ENCODE assay signal across 11 cellular contexts in genomic region chr2:113895301-113895700, GRCh38. TPM values are rescaled to one million over a fixed set of nuclear protein-coding genes. Genes with fewer than 3 reads are reported as not detected.
A peak's percentile ranks its signal among the peaks of the same experiment; 100 is the strongest.
DNase-seq lines count a peak whose midpoint lies in the region; ATAC-seq, FAIRE-seq and TF ChIP-seq lines count a peak whose summit lies in the region.
"Had no signal": no experiment of that assay in that cellular context is flagged by ENCODE, and none has a peak within 500 bp of the region (broad histone marks: within the 10 kb centered on the region; RNA-seq: fewer than 3 reads in every experiment).

No MANE protein-coding gene starts in this region.

- H3K9me3 ChIP-seq in CD8-positive, alpha-beta T cell (ENCODE audit: low read length), result no peaks in the 10 kb centered on the region
- H3K9me3 ChIP-seq: mucosa of descending colon had no signal

- intact Hi-C loops in CD8-positive, alpha-beta T cell (cut with DNase I, micrococcal nuclease), result loop anchor here (2.0 to 10.0 kb wide), 3 partner anchors 14 to 1840 kb away; partner anchors contain the start of genes SLC20A1 (in 1 of the 2) and TMEM87B (in 1 of the 2)

- H3K36me3 ChIP-seq in CD8-positive, alpha-beta T cell (ENCODE audit: insufficient read depth, low read length), result no peaks in the 10 kb centered on the region

- H3K9me3 Mint-ChIP-seq in CD8-positive, alpha-beta T cell, result no peaks in the 10 kb centered on the region
- H3K9me3 Mint-ChIP-seq in activated CD8-positive, alpha-beta T cell treated with anti-CD3 and anti-CD28 coated beads, Interleukin-2, amount 10 ng/mL, durations not matched to agents 7 days and 5 days (ENCODE audit: insufficient read depth), result no peaks in the 10 kb centered on the region
- H3K9me3 Mint-ChIP-seq in memory B cell, result no peaks in the 10 kb centered on the region

- peaks cover 83% of the 10 kb centered on the region for H3K4me1 ChIP-seq in CD8-positive, alpha-beta T cell (ENCODE audit: insufficient read depth, low read length)

- no peak for TF ChIP-seq CTCF in CD8-positive, alpha-beta T cell (IDR thresholded peaks at IDR 0.05)

- H3K36me3 Mint-ChIP-seq in CD8-positive, alpha-beta T cell, result peaks cover 48% of the 10 kb centered on the region
- H3K36me3 Mint-ChIP-seq in activated CD8-positive, alpha-beta T cell treated with anti-CD3 and anti-CD28 coated beads, Interleukin-2, amount 10 ng/mL, durations not matched to agents 7 days and 5 days (ENCODE audit: low read depth), result peaks cover 79% of the 10 kb centered on the region
- peaks cover 18% of the 10 kb centered on the region for H3K36me3 Mint-ChIP-seq in memory B cell

- H3K4me3 ChIP-seq in CD8-positive, alpha-beta T cell (ENCODE audit: low read depth, low read length), result no peak overlapping the region
- H3K4me3 ChIP-seq: mucosa of descending colon had no signal

- no peak overlapping the region for H3K27ac ChIP-seq in CD8-positive, alpha-beta T cell (ENCODE audit: low read depth, low read length)

- CTCF ChIA-PET in CD8-positive, alpha-beta T cell (lab: Charles Lee), result interaction anchor here (0.6 kb wide), 1 partner anchor 134 kb away, joined by 3 read pairs; no protein-coding TSS in a partner anchor
- CTCF ChIA-PET in activated CD8-positive, alpha-beta T cell treated with anti-CD3 and anti-CD28 coated beads, Interleukin-2, amount 10 ng/mL, durations not matched to agents 7 days and 5 days (lab: Charles Lee), result interaction anchor here (1.4 to 3.7 kb wide), 3 partner anchors 9 to 14 kb away, joined by 4 to 11 read pairs (median 4); no protein-coding TSS in a partner anchor

- TF ChIP-seq POLR2A in H54 (IDR thresholded peaks at IDR 0.05; ENCODE audit: low read depth, low read length), result no peak

- no peaks in the 10 kb centered on the region for H3K27me3 Mint-ChIP-seq in CD8-positive, alpha-beta T cell (ENCODE audit: low read depth)
- no peaks in the 10 kb centered on the region for H3K27me3 Mint-ChIP-seq in activated CD8-positive, alpha-beta T cell treated with anti-CD3 and anti-CD28 coated beads, Interleukin-2, amount 10 ng/mL, durations not matched to agents 7 days and 5 days (ENCODE audit: low read depth)
- H3K27me3 Mint-ChIP-seq in memory B cell, result no peaks in the 10 kb centered on the region

- peak; percentile 60 for FAIRE-seq in H54 (lab: Jason Lieb, UNC)

- peak overlapping the region; percentile 100 for H3K4me3 Mint-ChIP-seq in CD8-positive, alpha-beta T cell
- H3K4me3 Mint-ChIP-seq in activated CD8-positive, alpha-beta T cell treated with anti-CD3 and anti-CD28 coated beads, Interleukin-2, amount 10 ng/mL, durations not matched to agents 7 days and 5 days, result peak overlapping the region; percentile 94
- peak overlapping the region; percentile 71 for H3K4me3 Mint-ChIP-seq in memory B cell

- POLR2A ChIA-PET in CD8-positive, alpha-beta T cell (lab: Charles Lee), result interaction anchor here (0.6 to 2.5 kb wide), 2 partner anchors 52 to 139 kb away, joined by 3 to 11 read pairs; partner anchors contain the start of gene SLC35F5
- POLR2A ChIA-PET in activated CD8-positive, alpha-beta T cell treated with anti-CD3 and anti-CD28 coated beads, Interleukin-2, amount 10 ng/mL, durations not matched to agents 7 days and 5 days (lab: Charles Lee), result interaction anchor here (1.5 kb wide), 1 partner anchor 18 kb away, joined by 3 read pairs; no protein-coding TSS in a partner anchor

- no peaks in the 10 kb centered on the region for H3K27me3 ChIP-seq in CD8-positive, alpha-beta T cell (ENCODE audit: insufficient read depth, low read length)

- no peak for ATAC-seq in CD8-positive, alpha-beta T cell
- no peak for ATAC-seq in activated CD8-positive, alpha-beta T cell treated with anti-CD3 and anti-CD28 coated beads, Interleukin-2, amount 10 ng/mL, durations not matched to agents 7 days and 5 days
- ATAC-seq in memory B cell (ENCODE audit: low read depth) (no peak), GM18873 (IDR thresholded peaks at IDR 0.05; ENCODE audit: low FRiP score, unreplicated experiment) (no peak)
- ATAC-seq: mucosa of descending colon, Right ventricle myocardium inferior had no signal

- peaks cover 86% of the 10 kb centered on the region for H3K4me1 Mint-ChIP-seq in CD8-positive, alpha-beta T cell (ENCODE audit: low read depth)
- H3K4me1 Mint-ChIP-seq in activated CD8-positive, alpha-beta T cell treated with anti-CD3 and anti-CD28 coated beads, Interleukin-2, amount 10 ng/mL, durations not matched to agents 7 days and 5 days (ENCODE audit: low read depth), result peaks cover 79% of the 10 kb centered on the region
- peaks cover 59% of the 10 kb centered on the region for H3K4me1 Mint-ChIP-seq in memory B cell

- peak overlapping the region; percentile 79 for H3K27ac Mint-ChIP-seq in CD8-positive, alpha-beta T cell
- H3K27ac Mint-ChIP-seq in activated CD8-positive, alpha-beta T cell treated with anti-CD3 and anti-CD28 coated beads, Interleukin-2, amount 10 ng/mL, durations not matched to agents 7 days and 5 days, result peak overlapping the region; percentile 44
- H3K27ac Mint-ChIP-seq in memory B cell, result peak overlapping the region; percentile 98

- DNase-seq in CD8-positive, alpha-beta T cell, result no peak
- no peak for DNase-seq in H54 (ENCODE audit: insufficient read length, low spot score)
- no peak for DNase-seq in activated CD8-positive, alpha-beta T cell treated with anti-CD3 and anti-CD28 coated beads, Interleukin-2, amount 10 ng/mL, durations not matched to agents 7 days and 5 days
- no peak for DNase-seq in memory B cell (ENCODE audit: low spot score in 2 of 2)
- no peak for DNase-seq in SKM-1 (lab: John Stamatoyannopoulos, UW; ENCODE audit: unreplicated experiment)
- DNase-seq in stimulated activated naive CD4-positive, alpha-beta T cell treated with Interleukin-2 at 50 U/mL for 16 hours (lab: John Stamatoyannopoulos, UW), result no peak
- DNase-seq in C1 segment of cervical spinal cord (lab: John Stamatoyannopoulos, UW), result no peak
- DNase-seq: mucosa of descending colon, NCI-H2029 had no signal

RNA-seq across cellular contexts. Expression of gene ACTR3, which starts 5.4 kb away (rescaled TPM):
- 100 to 1,000 TPM; 121 to 122 TPM for total RNA-seq in CD8-positive, alpha-beta T cell
- 100 to 1,000 TPM; 599 to 604 TPM for total RNA-seq in activated CD8-positive, alpha-beta T cell treated with anti-CD3 and anti-CD28 coated beads, Interleukin-2, amount 10 ng/mL, durations not matched to agents 7 days and 5 days

Comparison
In these comparisons a context has a peak if more than half of its experiments do, and no peak if none do; other contexts are left out.
1. H3K27ac Mint-ChIP-seq: peak in every context shown above with its lines; median percentile 98 in memory B cell; 79 in CD8-positive, alpha-beta T cell; 44 in activated CD8-positive, alpha-beta T cell treated with anti-CD3 and anti-CD28 coated beads, Interleukin-2, amount 10 ng/mL, durations not matched to agents 7 days and 5 days.
2. RNA of gene ACTR3, which starts 5.4 kb away (total RNA-seq): 599 to 604 TPM in activated CD8-positive, alpha-beta T cell treated with anti-CD3 and anti-CD28 coated beads, Interleukin-2, amount 10 ng/mL, durations not matched to agents 7 days and 5 days; 121 to 122 TPM in CD8-positive, alpha-beta T cell; every median in the first group is over 4 times any median in the second.
3. Peak in every context shown above with its lines, with median percentiles within 50 percentile points of each other: H3K4me3 Mint-ChIP-seq.